27 cellular contexts compared by ENCODE assay signal in the genomic region with DNA sequence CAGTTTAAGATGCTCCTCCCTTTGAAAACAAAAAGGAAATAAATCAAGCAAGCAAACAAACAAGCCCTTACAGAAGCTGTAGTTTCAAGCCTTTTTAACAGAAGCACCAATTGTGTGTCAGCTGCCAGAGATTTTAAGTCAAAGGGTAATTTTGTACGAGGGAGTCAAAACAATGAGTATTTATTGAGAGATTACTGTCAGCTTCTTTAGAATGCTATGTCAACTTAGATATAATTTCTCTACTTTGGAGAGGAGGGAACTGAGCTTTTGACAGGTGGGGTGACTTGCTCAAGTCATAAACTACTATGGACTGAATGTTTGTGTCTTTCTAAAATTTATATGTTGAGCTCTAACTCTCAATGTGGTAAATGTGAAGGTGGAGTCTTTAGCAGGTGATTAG. TPM values are rescaled to one million over a fixed set of nuclear protein-coding genes. Genes with fewer than 3 reads are reported as not detected.
DNase-seq lines count a peak whose midpoint lies in the region; ATAC-seq and TF ChIP-seq lines count a peak whose summit lies in the region.
"Had no signal": no experiment of that assay in that cellular context is flagged by ENCODE, and none has a peak within 500 bp of the region (broad histone marks: within the 10 kb centered on the region; RNA-seq: fewer than 3 reads in every experiment).

No MANE protein-coding gene starts in this region.

- no peaks in the 10 kb centered on the region for H4K20me1 ChIP-seq in osteoblast (ENCODE audit: insufficient read depth, low read length)
- H4K20me1 ChIP-seq: BLaER1 treated with 17β-estradiol and CSF1 and Interleukin-3, amounts not matched to agents 10 nM and 100 nM had no signal

- H3K36me3 ChIP-seq in osteoblast (ENCODE audit: insufficient read depth, low read length) (no peaks in the 10 kb centered on the region), heart right ventricle (no peaks in the 10 kb centered on the region), mucosa of descending colon (ENCODE audit: low read depth) (no peaks in the 10 kb centered on the region)
- H3K36me3 ChIP-seq: BE2C; BLaER1 treated with 17β-estradiol and CSF1 and Interleukin-3, amounts not matched to agents 10 nM and 100 nM had no signal

- H3K27me3 ChIP-seq in osteoblast (ENCODE audit: insufficient read depth, low read length): peaks cover 28% of the 10 kb centered on the region
- peaks cover 0 to 4% (median 0%) of the 10 kb centered on the region in 7 donors for H3K27me3 ChIP-seq in heart right ventricle
- H3K27me3 ChIP-seq: BLaER1 treated with 17β-estradiol and CSF1 and Interleukin-3, amounts not matched to agents 10 nM and 100 nM had no signal

- DNase-seq in NCI-H748 (lab: John Stamatoyannopoulos, UW; ENCODE audit: unreplicated experiment): peak; percentile 47
- no peak for DNase-seq in NCI-H748 treated with DMSO at 0.1 percent for 48 hours (lab: John Stamatoyannopoulos, UW)
- peak; percentile 71 for DNase-seq in foreskin melanocyte
- peak; percentile 30 for DNase-seq in osteoblast (ENCODE audit: insufficient read length, low spot score, missing footprints)
- no peak for DNase-seq in heart right ventricle
- no peak for DNase-seq in NCI-H2171 treated with DMSO at 0.1 percent for 48 hours (lab: John Stamatoyannopoulos, UW)
- no peak for DNase-seq in mucosa of descending colon
- DNase-seq: 8988T; ACHN; AML-193; BE2C; Calu3; CD4-positive, alpha-beta T cell; CD8-positive, alpha-beta memory T cell; COR-L47; DMS53; DMS79 treated with DMSO at 0.1 percent for 48 hours; GF-D8; H9 had no signal

- no peak overlapping the region for H3K27ac ChIP-seq in osteoblast (ENCODE audit: low read depth, low read length)
- H3K27ac ChIP-seq in heart right ventricle: no peak overlapping the region
- H3K27ac ChIP-seq: A549; BLaER1 treated with 17β-estradiol and CSF1 and Interleukin-3, amounts not matched to agents 10 nM and 100 nM had no signal

- H3K4me2 ChIP-seq in osteoblast (ENCODE audit: insufficient read depth, low read length): no peak overlapping the region
- H3K4me2 ChIP-seq: A549; BLaER1 treated with 17β-estradiol and CSF1 and Interleukin-3, amounts not matched to agents 10 nM and 100 nM; GM23338 had no signal

- H3K4me1 ChIP-seq in osteoblast (ENCODE audit: insufficient read depth, low read length): no peaks in the 10 kb centered on the region
- H3K4me1 ChIP-seq in heart right ventricle: peaks cover 0 to 8% (median 0%) of the 10 kb centered on the region in 9 donors
- H3K4me1 ChIP-seq in mucosa of descending colon (ENCODE audit: low read depth): no peaks in the 10 kb centered on the region
- H3K4me1 ChIP-seq: A549, BE2C had no signal

- 79 to 89% methylated on average over 1 of the region's 1 CpG for WGBS in heart right ventricle, 2 donors

- H3K4me3 ChIP-seq in osteoblast (ENCODE audit: insufficient read depth, low read length) (no peak overlapping the region), heart right ventricle (no peak overlapping the region), mucosa of descending colon (no peak overlapping the region)
- H3K4me3 ChIP-seq: A549; BLaER1 treated with 17β-estradiol and CSF1 and Interleukin-3, amounts not matched to agents 10 nM and 100 nM; GM23338 had no signal

- ATAC-seq in heart right ventricle (no peak), mucosa of descending colon (no peak)
- ATAC-seq: A549, GM23338, HCT116 had no signal

- H3K9me3 ChIP-seq in osteoblast (ENCODE audit: low read depth, low read length) (no peaks in the 10 kb centered on the region), heart right ventricle (peaks cover 0 to 7% (median 0%) of the 10 kb centered on the region in 11 donors), mucosa of descending colon (no peaks in the 10 kb centered on the region)
- H3K9me3 ChIP-seq: A549, BE2C had no signal

- intact Hi-C loops in heart right ventricle (cut with DNase I) (no loop called here), mucosa of descending colon (cut with DNase I, micrococcal nuclease) (no loop called here)

- TF ChIP-seq CTCF in osteoblast (IDR thresholded peaks at IDR 0.05; ENCODE audit: extremely low read depth, low read depth, low read length) (no peak), heart right ventricle (IDR thresholded peaks at IDR 0.05) (no peak), mucosa of descending colon (IDR thresholded peaks at IDR 0.05) (no peak)

- no peaks in the 10 kb centered on the region for H3K79me2 ChIP-seq in osteoblast (ENCODE audit: insufficient read depth, low read length)

- no peak overlapping the region for H2AFZ ChIP-seq in osteoblast (ENCODE audit: low read length)
- H2AFZ ChIP-seq: GM23338 had no signal

RNA-seq across cellular contexts. Expression of gene CBY2, which starts 10.5 kb away (rescaled TPM):
- total RNA-seq in osteoblast: not detected in 2 replicates
- total RNA-seq in heart right ventricle: not detected
- not detected for polyA plus RNA-seq in heart right ventricle
- not detected for total RNA-seq in mucosa of descending colon
- total RNA-seq: Calu3; CD4-positive, alpha-beta T cell; CD8-positive, alpha-beta memory T cell; Daoy; G401; H4; H9 had no signal
- polyA plus RNA-seq: CD14-positive monocyte; CD8-positive, alpha-beta memory T cell had no signal

Comparison
In these comparisons a context has a peak if more than half of its experiments do, and no peak if none do; other contexts are left out.
1. DNase-seq: peak in NCI-H748 (single experiment), foreskin melanocyte (single experiment) and osteoblast (single experiment); none in NCI-H748 treated with DMSO at 0.1 percent for 48 hours (single experiment), heart right ventricle (0 of 2), NCI-H2171 treated with DMSO at 0.1 percent for 48 hours (single experiment) and mucosa of descending colon (0 of 3).